1 cellular context compared by ENCODE assay signal in the genomic region with DNA sequence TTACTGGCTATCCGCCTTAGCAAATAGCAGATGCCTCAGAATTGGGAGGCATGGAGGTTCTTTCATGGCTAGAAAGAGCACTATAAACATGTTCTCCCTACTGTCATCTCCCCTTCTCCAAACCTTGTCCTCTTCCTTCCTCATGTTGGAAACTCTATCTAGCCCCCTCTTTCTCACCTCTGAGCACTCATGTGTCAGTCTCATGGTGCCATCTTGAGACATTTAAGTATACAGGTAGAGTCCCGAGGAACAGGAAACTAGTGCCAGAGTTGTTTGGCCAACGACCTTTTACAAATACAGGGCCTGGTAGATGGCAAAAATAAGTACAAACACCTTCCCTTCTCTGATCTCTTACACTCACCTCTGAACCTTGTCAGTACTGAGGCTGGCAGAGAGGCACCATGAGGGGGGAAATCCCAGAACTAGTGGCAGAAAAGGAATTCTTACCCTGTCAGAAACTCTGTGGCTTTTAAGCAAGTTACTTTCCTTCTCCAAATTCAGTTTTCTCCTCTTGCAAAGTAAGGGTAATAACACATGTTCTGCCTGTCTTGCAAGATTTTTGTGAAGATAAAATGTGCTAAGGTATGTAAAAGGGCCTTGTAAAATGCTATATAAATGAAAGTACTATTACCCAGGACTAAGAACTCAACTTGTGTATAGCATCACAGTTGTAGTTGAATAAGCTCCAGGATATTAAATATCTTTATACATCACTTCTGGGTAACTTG.
TF ChIP-seq lines count a peak whose summit lies in the region.

No MANE protein-coding gene starts in this region.

TF ChIP-seq in H1, 55 proteins besides CTCF, POLR2A, EP300 and RAD21 (continued from another document):
- no peak for TF ChIP-seq RBBP5 (IDR thresholded peaks at IDR 0.05; ENCODE audit: borderline replicate concordance, low read depth, low read length)
- no peak for TF ChIP-seq TAF7 (optimal IDR thresholded peaks at IDR 0.05; ENCODE audit: borderline replicate concordance, low read depth, low read length)
- no peak for TF ChIP-seq MAFK (IDR thresholded peaks at IDR 0.05; ENCODE audit: low read depth, low read length)
- TF ChIP-seq SAP30 (IDR thresholded peaks at IDR 0.05; ENCODE audit: insufficient read depth, insufficient replicate concordance, low read length), result no peak
- TF ChIP-seq, protein P1, sequence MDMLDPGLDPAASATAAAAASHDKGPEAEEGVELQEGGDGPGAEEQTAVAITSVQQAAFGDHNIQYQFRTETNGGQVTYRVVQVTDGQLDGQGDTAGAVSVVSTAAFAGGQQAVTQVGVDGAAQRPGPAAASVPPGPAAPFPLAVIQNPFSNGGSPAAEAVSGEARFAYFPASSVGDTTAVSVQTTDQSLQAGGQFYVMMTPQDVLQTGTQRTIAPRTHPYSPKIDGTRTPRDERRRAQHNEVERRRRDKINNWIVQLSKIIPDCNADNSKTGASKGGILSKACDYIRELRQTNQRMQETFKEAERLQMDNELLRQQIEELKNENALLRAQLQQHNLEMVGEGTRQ (IDR thresholded peaks at IDR 0.05; ENCODE audit: low read length), result no peak
- TF ChIP-seq SIN3A (conservative IDR thresholded peaks at IDR 0.05 in 1 of 2, IDR thresholded peaks at IDR 0.05 in 1 of 2; ENCODE audit: low read depth in 1 of 2, low read length in 2 of 2), result no peak
- TF ChIP-seq TBP (IDR thresholded peaks at IDR 0.05; ENCODE audit: low read depth, low read length), result no peak
- no peak for TF ChIP-seq FOSL1 (IDR thresholded peaks at IDR 0.05; ENCODE audit: insufficient read depth, low read depth, low read length)
